8 cellular contexts compared by ENCODE assay signal in the genomic region with DNA sequence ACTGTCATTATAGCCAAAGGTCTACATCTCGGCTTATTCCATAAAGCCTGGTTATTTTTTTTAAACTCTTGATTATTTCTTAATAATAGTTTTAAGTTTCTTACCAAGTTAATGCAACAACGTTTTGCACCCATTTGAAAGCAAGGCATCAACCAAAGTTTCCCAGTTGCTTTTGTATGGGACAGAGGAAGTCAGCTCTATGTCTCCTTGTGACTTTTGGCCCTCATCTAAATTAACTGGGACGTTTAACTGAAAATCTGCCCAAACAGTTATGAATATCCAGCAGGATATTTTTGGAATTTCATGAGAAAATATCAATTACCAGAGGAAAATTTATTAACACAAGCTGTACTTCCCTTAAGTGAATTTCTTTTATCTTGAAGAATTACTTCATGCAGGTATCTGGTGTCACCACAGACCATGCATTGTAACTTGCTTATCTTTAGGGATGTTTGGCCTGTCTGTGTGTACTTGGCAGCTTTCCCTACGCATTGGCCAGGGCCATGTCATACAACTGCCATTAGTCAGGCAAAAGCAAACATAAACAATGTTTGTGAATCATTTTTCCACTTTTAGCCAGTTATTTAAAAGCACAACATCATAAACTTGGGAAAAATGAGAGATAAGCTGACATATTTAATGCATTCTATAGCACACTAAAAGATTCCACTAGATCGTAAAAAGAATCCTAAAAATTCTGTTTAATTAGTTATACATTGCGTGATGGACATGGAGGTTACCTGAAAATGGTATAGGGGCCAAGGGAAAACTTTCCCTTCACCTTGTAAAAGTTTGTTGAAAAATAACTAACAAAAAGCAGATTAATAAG.
A peak's percentile ranks its signal among the peaks of the same experiment; 100 is the strongest.
DNase-seq lines count a peak whose midpoint lies in the region; ATAC-seq and TF ChIP-seq lines count a peak whose summit lies in the region.

No MANE protein-coding gene starts in this region.

- H4K20me1 ChIP-seq in PC-3 (ENCODE audit: low read length), result no peaks in the 10 kb centered on the region

- peak overlapping the region; percentile 74 for H3K4me2 ChIP-seq in PC-3 (ENCODE audit: low read length)

- H2AFZ ChIP-seq in PC-3 (ENCODE audit: low read length), result no peak overlapping the region

- POLR2A ChIA-PET in PC-3 (lab: Charles Lee; ENCODE audit: unreplicated experiment), result no interaction called here

- DNase-seq in EH (ENCODE audit: low read depth) (peak; percentile 96), PC-3 (peak; percentile 94), fibroblast of peridontal ligament (ENCODE audit: extremely low read depth) (peak; percentile 85), prostate gland (ENCODE audit: low spot score) (peak; percentile 32), foreskin melanocyte (no peak), NCI-H146 (lab: John Stamatoyannopoulos, UW) (no peak), iPS-NIHi11 (ENCODE audit: low spot score) (no peak)
- DNase-seq in effector CD8-positive, alpha-beta T cell (lab: John Stamatoyannopoulos, UW), result no peak

- 28% methylated on average over 6 of the region's 6 CpGs for WGBS in prostate gland

- peak overlapping the region; percentile 40; the same call in 1 of the 2 replicates for H3K4me3 ChIP-seq in PC-3 (ENCODE audit: low read length)
- H3K4me3 ChIP-seq in prostate gland, result no peak overlapping the region

- H3K9me2 ChIP-seq in PC-3 (replicated peaks; ENCODE audit: low read length), result no peaks in the 10 kb centered on the region

- peak; percentile 82 for ATAC-seq in PC-3

- CTCF ChIA-PET in PC-3 (lab: Charles Lee), result interaction anchor here (0.8 kb wide), 1 partner anchor 65 kb away, joined by 4 read pairs; no protein-coding TSS in a partner anchor

- peak overlapping the region; percentile 86 for H3K27ac ChIP-seq in PC-3 (ENCODE audit: low read length)
- H3K27ac ChIP-seq in prostate gland, result no peak overlapping the region

- no TSS peak for BruUV-seq in PC-3 (replicated peaks; lab: Mats Ljungman, UMichigan)

- TF ChIP-seq POLR2A in prostate gland (IDR thresholded peaks at IDR 0.05), result no peak

- no peak for TF ChIP-seq CTCF in PC-3 (conservative IDR thresholded peaks at IDR 0.05; ENCODE audit: low read depth, low read length)
- TF ChIP-seq CTCF in prostate gland (IDR thresholded peaks at IDR 0.05), result no peak

- H3K36me3 ChIP-seq in PC-3 (ENCODE audit: low read depth, low read length), result no peaks in the 10 kb centered on the region
- H3K36me3 ChIP-seq in prostate gland, result no peaks in the 10 kb centered on the region

- H3K79me2 ChIP-seq in PC-3 (ENCODE audit: low read length), result no peaks in the 10 kb centered on the region

- no peaks in the 10 kb centered on the region for H3K9me3 ChIP-seq in PC-3 (ENCODE audit: low read length)
- no peaks in the 10 kb centered on the region for H3K9me3 ChIP-seq in prostate gland

- H3K9ac ChIP-seq in PC-3 (ENCODE audit: low read length), result peak overlapping the region; percentile 37

- peaks cover 10% of the 10 kb centered on the region for H3F3A ChIP-seq in PC-3 (ENCODE audit: low read length, unreplicated experiment)

- H3K4me1 ChIP-seq in PC-3 (ENCODE audit: insufficient read depth, low read length) (peaks cover 54% of the 10 kb centered on the region), prostate gland (replicated peaks) (no peaks in the 10 kb centered on the region)

- H3K27me3 ChIP-seq in PC-3 (ENCODE audit: low read length) (no peaks in the 10 kb centered on the region), prostate gland (replicated peaks; ENCODE audit: insufficient read depth) (no peaks in the 10 kb centered on the region)

- intact Hi-C loops in PC-3 (cut with micrococcal nuclease), result loop anchor here (2.0 kb wide), 3 partner anchors 47 to 321 kb away; no protein-coding TSS in a partner anchor
- intact Hi-C loops in prostate gland (cut with DNase I), result loop anchor here (5.0 to 10.0 kb wide), 5 partner anchors 48 to 322 kb away; no protein-coding TSS in a partner anchor

Comparison
In these comparisons a context has a peak if more than half of its experiments do, and no peak if none do; other contexts are left out.
1. DNase-seq: peak in EH (single experiment), PC-3 (single experiment), fibroblast of peridontal ligament (single experiment) and prostate gland (single experiment); none in foreskin melanocyte (single experiment), NCI-H146 (single experiment), effector CD8-positive, alpha-beta T cell (single experiment) and iPS-NIHi11 (single experiment).